ENCODE assay signal across 12 cellular contexts in genomic region chr3:71168043-71168720, GRCh38.
DNase-seq lines count a peak whose midpoint lies in the region; ATAC-seq and TF ChIP-seq lines count a peak whose summit lies in the region.
"Had no signal": no experiment of that assay in that cellular context is flagged by ENCODE, and none has a peak within 500 bp of the region (broad histone marks: within the 10 kb centered on the region; RNA-seq: fewer than 3 reads in every experiment).

No MANE protein-coding gene starts in this region.

- H3K9me3 Mint-ChIP-seq in nephron progenitor cell: peaks cover 22% of the 10 kb centered on the region
- H3K9me3 Mint-ChIP-seq in activated CD4-positive, alpha-beta T cell treated with anti-CD3 and anti-CD28 coated beads for 36 hours (ENCODE audit: low read depth): peaks cover 5% of the 10 kb centered on the region

- no peaks in the 10 kb centered on the region for H3K79me2 ChIP-seq in OCI-LY7 (ENCODE audit: insufficient read depth, low read depth, low read length)

- no peak for ATAC-seq in activated CD4-positive, alpha-beta T cell treated with anti-CD3 and anti-CD28 coated beads for 36 hours
- no peak for ATAC-seq in HG03039 (IDR thresholded peaks at IDR 0.05; ENCODE audit: unreplicated experiment)

- no peak overlapping the region for H2AFZ ChIP-seq in OCI-LY7 (ENCODE audit: low read length)

- H3K9me3 ChIP-seq in OCI-LY7 (ENCODE audit: low read length): no peaks in the 10 kb centered on the region
- H3K9me3 ChIP-seq: BLaER1, gastrocnemius medialis had no signal

- peak overlapping the region; percentile 28 for H3K4me3 Mint-ChIP-seq in nephron progenitor cell
- no peak overlapping the region for H3K4me3 Mint-ChIP-seq in activated CD4-positive, alpha-beta T cell treated with anti-CD3 and anti-CD28 coated beads for 36 hours

- peaks cover 8% of the 10 kb centered on the region; the same call in 1 of the 2 replicates for H3K36me3 ChIP-seq in OCI-LY7 (ENCODE audit: insufficient read depth, low read length)
- H3K36me3 ChIP-seq: BLaER1, gastrocnemius medialis had no signal

- peaks cover 14% of the 10 kb centered on the region for H3K4me1 ChIP-seq in OCI-LY7 (ENCODE audit: insufficient read depth, low read length, poor library complexity, severe bottlenecking)
- H3K4me1 ChIP-seq: BLaER1, gastrocnemius medialis had no signal

- no peaks in the 10 kb centered on the region for H3K27me3 Mint-ChIP-seq in nephron progenitor cell (ENCODE audit: low read depth, poor library complexity)
- H3K27me3 Mint-ChIP-seq in activated CD4-positive, alpha-beta T cell treated with anti-CD3 and anti-CD28 coated beads for 36 hours: no peaks in the 10 kb centered on the region

- peak overlapping the region; percentile 4; the same call in 1 of the 2 replicates for H3K4me2 ChIP-seq in OCI-LY7 (ENCODE audit: low read length)
- H3K4me2 ChIP-seq: BLaER1 had no signal

- intact Hi-C loops in OCI-LY7 (cut with micrococcal nuclease; ENCODE audit: unreplicated experiment): no loop called here
- intact Hi-C loops in activated CD4-positive, alpha-beta T cell treated with anti-CD3 and anti-CD28 coated beads for 36 hours (cut with DNase I, micrococcal nuclease): no loop called here

- H3K9me2 ChIP-seq in OCI-LY7 (ENCODE audit: insufficient read depth, low read length): no peaks in the 10 kb centered on the region

- H3K27ac Mint-ChIP-seq in nephron progenitor cell: peak overlapping the region; percentile 97
- H3K27ac Mint-ChIP-seq in activated CD4-positive, alpha-beta T cell treated with anti-CD3 and anti-CD28 coated beads for 36 hours: no peak overlapping the region

- no peak overlapping the region for H3K27ac ChIP-seq in OCI-LY7 (ENCODE audit: low read depth, low read length, poor library complexity, severe bottlenecking)
- H3K27ac ChIP-seq: BLaER1, gastrocnemius medialis had no signal

- CTCF ChIA-PET in OCI-LY7 (lab: Charles Lee; ENCODE audit: unreplicated experiment): interaction anchor here (0.6 kb wide), 1 partner anchor 343 kb away, joined by 4 read pairs; no protein-coding TSS in a partner anchor
- CTCF ChIA-PET in activated CD4-positive, alpha-beta T cell treated with anti-CD3 and anti-CD28 coated beads for 36 hours (lab: Charles Lee): interaction anchor here (0.6 to 0.7 kb wide), 3 partner anchors 60 to 161 kb away, joined by 3 read pairs; no protein-coding TSS in a partner anchor

- no TSS peak for BruUV-seq in OCI-LY7 (replicated peaks; lab: Mats Ljungman, UMichigan)

- peak; percentile 22 for DNase-seq in AG09319 (ENCODE audit: extremely low read depth, low read depth)
- no peak for DNase-seq in OCI-LY7 (ENCODE audit: low spot score)
- peak; percentile 74 to 85 for DNase-seq in dermis microvascular lymphatic vessel endothelial cell (ENCODE audit: low read depth in 2 of 2)
- no peak for DNase-seq in nephron progenitor cell
- DNase-seq in NCI-H1694 treated with DMSO at 0.1 percent for 48 hours (lab: John Stamatoyannopoulos, UW): no peak
- no peak for DNase-seq in activated CD4-positive, alpha-beta T cell treated with anti-CD3 and anti-CD28 coated beads for 36 hours
- DNase-seq in stimulated activated CD4-positive, alpha-beta T cell treated with anti-CD3 and anti-CD28 coated beads, Interleukin-2, amount 100 ng/mL, for 48 hours: no peak
- DNase-seq: gastrocnemius medialis, left colon, NCI-H1105 had no signal

- peaks cover 34% of the 10 kb centered on the region for H3K36me3 Mint-ChIP-seq in nephron progenitor cell (ENCODE audit: low read depth)
- peaks cover 42% of the 10 kb centered on the region for H3K36me3 Mint-ChIP-seq in activated CD4-positive, alpha-beta T cell treated with anti-CD3 and anti-CD28 coated beads for 36 hours (ENCODE audit: low read depth)

- TF ChIP-seq CTCF in AG09319 (IDR thresholded peaks at IDR 0.05; ENCODE audit: low read depth, low read length): no peak
- TF ChIP-seq CTCF in OCI-LY7 (conservative IDR thresholded peaks at IDR 0.05; ENCODE audit: low read length): no peak
- no peak for TF ChIP-seq CTCF in nephron progenitor cell (IDR thresholded peaks at IDR 0.05)

- no peaks in the 10 kb centered on the region; the same call in 1 of the 2 replicates for H4K20me1 ChIP-seq in OCI-LY7 (ENCODE audit: insufficient read depth, low read length)
- H4K20me1 ChIP-seq: BLaER1 had no signal

- peaks cover 89% of the 10 kb centered on the region for H3K4me1 Mint-ChIP-seq in nephron progenitor cell
- peaks cover 54% of the 10 kb centered on the region for H3K4me1 Mint-ChIP-seq in activated CD4-positive, alpha-beta T cell treated with anti-CD3 and anti-CD28 coated beads for 36 hours

- H3K4me3 ChIP-seq in OCI-LY7 (ENCODE audit: low read depth, low read length, poor library complexity, severe bottlenecking): no peak overlapping the region
- H3K4me3 ChIP-seq: BLaER1, gastrocnemius medialis had no signal

- POLR2A ChIA-PET in OCI-LY7 (lab: Charles Lee): interaction anchor here (0.5 to 0.6 kb wide), 2 partner anchors 156 to 453 kb away, joined by 3 read pairs; no protein-coding TSS in a partner anchor
- POLR2A ChIA-PET in activated CD4-positive, alpha-beta T cell treated with anti-CD3 and anti-CD28 coated beads for 36 hours (lab: Charles Lee): no interaction called here

Comparison
In these comparisons a context has a peak if more than half of its experiments do, and no peak if none do; other contexts are left out.
1. DNase-seq: peak in AG09319 (single experiment) and dermis microvascular lymphatic vessel endothelial cell (2 of 2); none in OCI-LY7 (single experiment), nephron progenitor cell (single experiment), NCI-H1694 treated with DMSO at 0.1 percent for 48 hours (single experiment), activated CD4-positive, alpha-beta T cell treated with anti-CD3 and anti-CD28 coated beads for 36 hours (single experiment) and stimulated activated CD4-positive, alpha-beta T cell treated with anti-CD3 and anti-CD28 coated beads, Interleukin-2, amount 100 ng/mL, for 48 hours (0 of 2).